ENCODE assay signal across 8 cellular contexts in the genomic region with DNA sequence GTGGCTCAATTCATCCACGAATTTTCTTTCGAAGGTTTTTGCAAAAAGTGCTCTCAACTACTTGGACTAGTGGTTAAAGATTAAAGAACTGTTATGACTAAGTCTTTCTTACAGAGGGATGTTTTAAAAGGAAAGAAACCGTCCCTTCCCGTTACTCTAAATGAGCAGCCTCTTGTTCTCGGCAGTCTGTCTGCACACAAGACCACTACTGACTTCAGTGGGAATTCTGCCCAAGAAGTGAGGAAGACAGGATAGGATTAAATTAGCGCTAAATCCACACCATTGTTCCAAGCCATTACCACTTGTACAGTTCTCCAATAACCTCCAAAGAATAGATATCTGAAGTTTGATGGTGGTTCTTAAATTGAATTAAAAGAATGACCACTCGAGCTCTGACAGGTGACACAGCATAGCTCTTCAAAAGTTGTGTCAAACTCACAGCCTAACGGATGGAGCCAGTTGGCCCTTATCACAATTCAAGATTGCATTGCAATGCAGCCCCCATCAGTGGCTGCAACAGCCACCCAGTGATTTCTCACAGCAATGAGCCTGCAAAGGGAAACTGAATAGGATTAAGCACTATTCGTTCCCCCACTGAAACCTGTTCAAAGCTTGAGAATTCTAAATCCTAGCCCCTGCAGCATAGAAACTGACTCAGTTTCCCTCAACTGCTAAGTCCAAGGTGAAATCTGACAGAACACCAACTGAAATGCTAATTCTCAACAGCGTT.
A peak's percentile ranks its signal among the peaks of the same experiment; 100 is the strongest.
DNase-seq lines count a peak whose midpoint lies in the region; ATAC-seq, FAIRE-seq and TF ChIP-seq lines count a peak whose summit lies in the region.

No MANE protein-coding gene starts in this region.

- no peak for TF ChIP-seq CTCF in nephron (IDR thresholded peaks at IDR 0.05; ENCODE audit: unreplicated experiment in 3 of 3)

- no peak for DNase-seq in GM18507 (ENCODE audit: extremely low spot score, insufficient read length, low read depth)
- no peak for DNase-seq in NCI-H2081 (lab: John Stamatoyannopoulos, UW)

- peak; percentile 69 for FAIRE-seq in GM18507 (lab: Jason Lieb, UNC)

- no peaks in the 10 kb centered on the region for H3K27me3 Mint-ChIP-seq in nephron (ENCODE audit: low read depth)

- ATAC-seq in GM18498 (IDR thresholded peaks at IDR 0.05; ENCODE audit: unreplicated experiment) (no peak), HG02588 (IDR thresholded peaks at IDR 0.05; ENCODE audit: unreplicated experiment) (no peak), GM18861 (IDR thresholded peaks at IDR 0.05; ENCODE audit: unreplicated experiment) (no peak)

- H3K9me3 ChIP-seq in KOPT-K1 (ENCODE audit: insufficient read depth, low read length, poor library complexity, severe bottlenecking), result peaks cover 25% of the 10 kb centered on the region

- peaks cover 50% of the 10 kb centered on the region for H3K4me1 Mint-ChIP-seq in nephron

- peak overlapping the region; percentile 85 to 88 (median 86) for H3K4me3 Mint-ChIP-seq in nephron

- H3K27ac ChIP-seq in KOPT-K1 (ENCODE audit: low read depth, low read length, poor library complexity, severe bottlenecking) (peak overlapping the region; percentile 33), cingulate gyrus (ENCODE audit: low read depth, low read length) (peak overlapping the region; percentile 48)

- H3K27ac Mint-ChIP-seq in nephron, result peak overlapping the region; percentile 63 to 70 (median 68)

- H3K9me3 Mint-ChIP-seq in nephron, result peaks cover 14% of the 10 kb centered on the region

- H3K36me3 ChIP-seq in KOPT-K1 (ENCODE audit: insufficient read depth, low read length), result no peaks in the 10 kb centered on the region

- peaks cover 22% of the 10 kb centered on the region for H3K36me3 Mint-ChIP-seq in nephron (ENCODE audit: low read depth)
